Comparison of ENCODE assay signal across 1 cellular context in the genomic region with DNA sequence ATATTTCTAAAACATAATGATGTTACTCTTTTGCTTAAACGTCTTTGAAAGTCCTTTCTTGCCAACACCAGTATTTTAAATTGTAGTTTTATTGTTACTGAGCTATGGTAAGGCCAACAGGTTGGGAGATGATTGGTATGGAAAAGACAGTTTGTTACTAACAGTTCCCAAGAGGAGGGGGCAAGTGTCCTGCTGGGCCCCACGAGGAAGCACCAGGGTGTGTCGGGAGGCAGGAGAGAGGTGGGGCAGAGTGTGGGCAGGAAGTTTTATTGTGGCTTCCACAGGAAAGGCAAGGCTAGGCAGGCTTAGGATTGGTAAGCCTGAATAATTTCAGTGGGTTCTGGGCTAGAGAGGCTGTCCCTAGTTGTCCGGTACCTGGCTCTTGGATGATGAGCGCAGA.
TF ChIP-seq lines count a peak whose summit lies in the region.

No MANE protein-coding gene starts in this region.

TF ChIP-seq in A549, 52 proteins besides CTCF, POLR2A, EP300 and RAD21 (continued from another document):
- no peak for TF ChIP-seq FOSL2 (IDR thresholded peaks at IDR 0.05)
- no peak for TF ChIP-seq FOSL2 (CRISPR knock-in tag; IDR thresholded peaks at IDR 0.05)
